ENCODE assay signal across 16 cellular contexts in genomic region chr3:69762790-69763229, GRCh38. TPM values are rescaled to one million over a fixed set of nuclear protein-coding genes. Genes with fewer than 3 reads are reported as not detected.
DNase-seq lines count a peak whose midpoint lies in the region; TF ChIP-seq lines count a peak whose summit lies in the region.
"Had no signal": no experiment of that assay in that cellular context is flagged by ENCODE, and none has a peak within 500 bp of the region (broad histone marks: within the 10 kb centered on the region; RNA-seq: fewer than 3 reads in every experiment).

No MANE protein-coding gene starts in this region.

- in situ Hi-C loops in ACHN (cut with HindIII; ENCODE audit: low pct_ligation_motif_present, low pct_unique_long_range_greater_than_20kb, low sequenced_read_pairs): no loop called here

- H3K4me2 ChIP-seq in PC-9 (peak overlapping the region; percentile 63), hepatocyte (peak overlapping the region; percentile 36)

- peaks cover 22% of the 10 kb centered on the region for H3F3A ChIP-seq in PC-9 (ENCODE audit: insufficient read depth, low read depth)

- H3K9me2 ChIP-seq in PC-9 (ENCODE audit: insufficient read depth) (no peaks in the 10 kb centered on the region), hepatocyte (replicated peaks; ENCODE audit: insufficient read depth) (no peaks in the 10 kb centered on the region)

- no peaks in the 10 kb centered on the region for H3K27me3 ChIP-seq in cardiac muscle cell
- no peaks in the 10 kb centered on the region for H3K27me3 ChIP-seq in right atrium auricular region
- H3K27me3 ChIP-seq in PC-9 (ENCODE audit: insufficient read depth, low read depth): no peaks in the 10 kb centered on the region
- no peaks in the 10 kb centered on the region for H3K27me3 ChIP-seq in hepatocyte
- no peaks in the 10 kb centered on the region for H3K27me3 ChIP-seq in vagina
- H3K27me3 ChIP-seq: MG63, spleen had no signal

- no peak for TF ChIP-seq CTCF in cardiac muscle cell (IDR thresholded peaks at IDR 0.05; ENCODE audit: low read depth, low read length)
- no peak for TF ChIP-seq CTCF in right atrium auricular region (IDR thresholded peaks at IDR 0.05)
- TF ChIP-seq CTCF in PC-9 (conservative IDR thresholded peaks at IDR 0.05): no peak
- TF ChIP-seq CTCF in hepatocyte (IDR thresholded peaks at IDR 0.05; ENCODE audit: poor library complexity): no peak
- TF ChIP-seq CTCF in vagina (IDR thresholded peaks at IDR 0.05): no peak

- H2AFZ ChIP-seq in PC-9 (no peak overlapping the region), hepatocyte (no peak overlapping the region)

- TF ChIP-seq POLR2A in vagina (IDR thresholded peaks at IDR 0.05): no peak

- H4K20me1 ChIP-seq in PC-9 (ENCODE audit: insufficient read depth) (no peaks in the 10 kb centered on the region), hepatocyte (ENCODE audit: insufficient read depth, poor library complexity, severe bottlenecking) (no peaks in the 10 kb centered on the region)

- no peak overlapping the region for H3K4me3 ChIP-seq in cardiac muscle cell
- H3K4me3 ChIP-seq in right atrium auricular region: no peak overlapping the region
- no peak overlapping the region for H3K4me3 ChIP-seq in PC-9
- H3K4me3 ChIP-seq in hepatocyte: no peak overlapping the region
- no peak overlapping the region for H3K4me3 ChIP-seq in vagina
- H3K4me3 ChIP-seq: left ventricle myocardium inferior, MG63, spleen had no signal

- H3K4me1 ChIP-seq in cardiac muscle cell (ENCODE audit: low read depth) (peaks cover 43% of the 10 kb centered on the region), right atrium auricular region (peaks cover 0 to 79% of the 10 kb centered on the region in 2 donors), PC-9 (replicated peaks; ENCODE audit: insufficient read depth) (peaks cover 55% of the 10 kb centered on the region), hepatocyte (ENCODE audit: insufficient read depth) (peaks cover 28% of the 10 kb centered on the region), vagina (peaks cover 81% of the 10 kb centered on the region)

- WGBS in hepatocyte (ENCODE audit: low lambda C conversion rate, missing lambda C conversion rate): 33% methylated on average over 1 of the region's 1 CpG

- CTCF ChIA-PET in PC-9 (lab: Charles Lee): no interaction called here

- POLR2A ChIA-PET in PC-9 (lab: Charles Lee; ENCODE audit: unreplicated experiment): interaction anchor here (0.5 to 0.6 kb wide), 2 partner anchors 15 to 24 kb away, joined by 3 read pairs; partner anchors contain the start of gene MITF

- H3K27ac ChIP-seq in cardiac muscle cell: peak overlapping the region; percentile 44
- H3K27ac ChIP-seq in right atrium auricular region: peak overlapping the region in 1 of 2 donors; percentile 63
- peak overlapping the region; percentile 88 for H3K27ac ChIP-seq in PC-9
- peak overlapping the region; percentile 12 for H3K27ac ChIP-seq in hepatocyte
- H3K27ac ChIP-seq in vagina: peak overlapping the region; percentile 72
- H3K27ac ChIP-seq: spleen had no signal

- H3K36me3 ChIP-seq in cardiac muscle cell (no peaks in the 10 kb centered on the region), right atrium auricular region (no peaks in the 10 kb centered on the region), PC-9 (ENCODE audit: low read depth) (no peaks in the 10 kb centered on the region), hepatocyte (replicated peaks; ENCODE audit: insufficient read depth, low read depth) (no peaks in the 10 kb centered on the region), vagina (no peaks in the 10 kb centered on the region)
- H3K36me3 ChIP-seq: left ventricle myocardium inferior, MG63, spleen had no signal

- DNase-seq in cardiac muscle cell (ENCODE audit: low read depth in 1 of 2, low spot score in 1 of 2) (no peak), right atrium auricular region (ENCODE audit: low spot score) (no peak), PC-9 (no peak), hepatocyte (ENCODE audit: low spot score) (no peak), vagina (ENCODE audit: extremely low spot score in 2 of 2) (no peak), dedifferentiated amniotic fluid mesenchymal stem cell (ENCODE audit: extremely low spot score) (no peak), DMS114 treated with DMSO at 0.1 percent for 48 hours (lab: John Stamatoyannopoulos, UW; ENCODE audit: unreplicated experiment) (no peak), ACHN (no peak)
- DNase-seq: activated B cell treated with CpG ODN at 0.5 μM for 24 hours; activated CD8-positive, alpha-beta memory T cell treated with anti-CD3 and anti-CD28 coated beads, Interleukin-2, amount 50 U/mL, for 4 hours; activated naive CD4-positive, alpha-beta T cell treated with anti-CD3 and anti-CD28 coated beads, Interleukin-2, amount 10 ng/mL, durations not matched to agents 7 days and 5 days; hippocampal formation; left ventricle myocardium inferior; MG63; nephron progenitor cell; spleen had no signal

- BruUV-seq in PC-9 (replicated peaks; lab: Mats Ljungman, UMichigan): no TSS peak

- intact Hi-C loops in PC-9 (cut with micrococcal nuclease; ENCODE audit: unreplicated experiment): loop anchor here (2.0 kb wide), 1 partner anchor 24 kb away; the partner anchor contains the start of gene MITF
- intact Hi-C loops in vagina (cut with DNase I): no loop called here

- no peaks in the 10 kb centered on the region for H3K9me3 ChIP-seq in cardiac muscle cell (ENCODE audit: low read depth)
- H3K9me3 ChIP-seq in right atrium auricular region: no peaks in the 10 kb centered on the region
- no peaks in the 10 kb centered on the region for H3K9me3 ChIP-seq in PC-9 (ENCODE audit: insufficient read depth, low read depth)
- H3K9me3 ChIP-seq in hepatocyte (ENCODE audit: low read depth): no peaks in the 10 kb centered on the region
- H3K9me3 ChIP-seq in vagina: no peaks in the 10 kb centered on the region
- H3K9me3 ChIP-seq: left ventricle myocardium inferior, MG63, spleen had no signal

- H3K79me2 ChIP-seq in PC-9 (ENCODE audit: low read depth) (peaks cover 19% of the 10 kb centered on the region), hepatocyte (no peaks in the 10 kb centered on the region)

RNA-seq across cellular contexts. Expression of gene MITF, which starts 23.5 kb away (rescaled TPM):
- 57.3 and 99.9 TPM in 2 replicates for total RNA-seq in cardiac muscle cell
- polyA plus RNA-seq in cardiac muscle cell: 73.2 and 102 TPM in 2 replicates
- total RNA-seq in right atrium auricular region: 10 to 100 TPM; 47.6 to 68.6 TPM
- total RNA-seq in PC-9 (2021): 15.5 and 17.2 TPM in 2 replicates
- total RNA-seq in hepatocyte: 7.1 and 7.7 TPM in 2 replicates
- 14.2 and 14.5 TPM in 2 replicates for polyA plus RNA-seq in hepatocyte
- 57.7 TPM for total RNA-seq in vagina
- total RNA-seq: activated B cell treated with CpG ODN at 0.5 μM for 24 hours had no signal
